8 cellular contexts compared by ENCODE assay signal in genomic region chr19:30029721-30030510, GRCh38.
A peak's percentile ranks its signal among the peaks of the same experiment; 100 is the strongest.
DNase-seq lines count a peak whose midpoint lies in the region; ATAC-seq and TF ChIP-seq lines count a peak whose summit lies in the region.

No MANE protein-coding gene starts in this region.

- 71 to 84% (median 79%) methylated on average over 4 of the region's 4 CpGs for WGBS in spleen, 5 donors
- WGBS in right lobe of liver (ENCODE audit: insufficient coverage, low coverage, low lambda C conversion rate, missing lambda C conversion rate): 73% methylated on average over 4 of the region's 4 CpGs

- H3K36me3 ChIP-seq in breast epithelium (no peaks in the 10 kb centered on the region), spleen (peaks cover 0 to 42% (median 0%) of the 10 kb centered on the region in 6 donors), right lobe of liver (no peaks in the 10 kb centered on the region)

- H3K4me3 Mint-ChIP-seq in MCF 10A (ENCODE audit: unreplicated experiment): no peak overlapping the region
- H3K4me3 Mint-ChIP-seq in activated T-helper 2 cell treated with anti-CD3 and anti-CD28 coated beads, Interferon-gamma antibody, Interleukin-2, Interleukin-4, amounts not matched to agents 10 μg/mL and 5 μg/mL and 100 μg/mL, durations not matched to agents 14 hours and 24 hours and 36 hours (ENCODE audit: low read depth): no peak overlapping the region

- H3K36me3 Mint-ChIP-seq in MCF 10A (ENCODE audit: insufficient read depth, unreplicated experiment): peaks cover 11% of the 10 kb centered on the region
- H3K36me3 Mint-ChIP-seq in activated T-helper 2 cell treated with anti-CD3 and anti-CD28 coated beads, Interferon-gamma antibody, Interleukin-2, Interleukin-4, amounts not matched to agents 10 μg/mL and 5 μg/mL and 100 μg/mL, durations not matched to agents 14 hours and 24 hours and 36 hours (ENCODE audit: low read depth): peaks cover 89% of the 10 kb centered on the region

- no peak for TF ChIP-seq CTCF in MCF 10A (IDR thresholded peaks at IDR 0.05; ENCODE audit: unreplicated experiment)
- TF ChIP-seq CTCF in breast epithelium (IDR thresholded peaks at IDR 0.05): no peak
- no peak for TF ChIP-seq CTCF in spleen (IDR thresholded peaks at IDR 0.05 in 8 of 11, conservative IDR thresholded peaks at IDR 0.05 in 3 of 11)
- no peak for TF ChIP-seq CTCF in right lobe of liver (IDR thresholded peaks at IDR 0.05)

- intact Hi-C loops in MCF 10A (cut with micrococcal nuclease) (no loop called here), breast epithelium (cut with DNase I; ENCODE audit: low total_unique reads) (no loop called here), spleen (cut with DNase I; ENCODE audit: low total_unique reads) (no loop called here), right lobe of liver (cut with DNase I) (no loop called here)
- intact Hi-C loops in activated T-helper 2 cell treated with anti-CD3 and anti-CD28 coated beads, Interferon-gamma antibody, Interleukin-2, Interleukin-4, amounts not matched to agents 10 μg/mL and 5 μg/mL and 100 μg/mL, durations not matched to agents 14 hours and 24 hours and 36 hours (cut with micrococcal nuclease): no loop called here

- H3K4me1 ChIP-seq in breast epithelium: no peaks in the 10 kb centered on the region
- peaks cover 0 to 9% (median 0%) of the 10 kb centered on the region in 6 donors for H3K4me1 ChIP-seq in spleen
- H3K4me1 ChIP-seq in right lobe of liver: peaks cover 0 to 10% (median 2%) of the 10 kb centered on the region in 4 donors

- no peak overlapping the region for H3K4me3 ChIP-seq in breast epithelium
- H3K4me3 ChIP-seq in spleen: no peak overlapping the region
- no peak overlapping the region for H3K4me3 ChIP-seq in right lobe of liver

- POLR2A ChIA-PET in MCF 10A (lab: Yijun Ruan, JAX): interaction anchor here (0.5 to 1.8 kb wide), 3 partner anchors 22 to 88 kb away, joined by 3 to 4 read pairs (median 3); partner anchors contain the start of gene URI1

- TF ChIP-seq POLR2A in breast epithelium (IDR thresholded peaks at IDR 0.05) (no peak), spleen (IDR thresholded peaks at IDR 0.05) (no peak), right lobe of liver (IDR thresholded peaks at IDR 0.05) (no peak)

- no TSS peak for BruUV-seq in MCF 10A (replicated peaks; lab: Mats Ljungman, UMichigan)

- peaks cover 19% of the 10 kb centered on the region for H3K4me1 Mint-ChIP-seq in MCF 10A (ENCODE audit: insufficient read depth, unreplicated experiment)
- peaks cover 25% of the 10 kb centered on the region for H3K4me1 Mint-ChIP-seq in activated T-helper 2 cell treated with anti-CD3 and anti-CD28 coated beads, Interferon-gamma antibody, Interleukin-2, Interleukin-4, amounts not matched to agents 10 μg/mL and 5 μg/mL and 100 μg/mL, durations not matched to agents 14 hours and 24 hours and 36 hours (ENCODE audit: low read depth)

- no peaks in the 10 kb centered on the region for H3K27me3 ChIP-seq in breast epithelium
- no peaks in the 10 kb centered on the region for H3K27me3 ChIP-seq in spleen (replicated peaks in 1 of 7)
- H3K27me3 ChIP-seq in right lobe of liver: no peaks in the 10 kb centered on the region

- H3K9me3 ChIP-seq in breast epithelium (no peaks in the 10 kb centered on the region), spleen (peaks cover 0 to 13% (median 10%) of the 10 kb centered on the region in 8 donors), right lobe of liver (no peaks in the 10 kb centered on the region)

- H3K27ac ChIP-seq in breast epithelium: no peak overlapping the region
- no peak overlapping the region for H3K27ac ChIP-seq in spleen
- H3K27ac ChIP-seq in right lobe of liver: no peak overlapping the region

- no peaks in the 10 kb centered on the region for H3K9me3 Mint-ChIP-seq in MCF 10A (ENCODE audit: unreplicated experiment)
- peaks cover 34% of the 10 kb centered on the region for H3K9me3 Mint-ChIP-seq in activated T-helper 2 cell treated with anti-CD3 and anti-CD28 coated beads, Interferon-gamma antibody, Interleukin-2, Interleukin-4, amounts not matched to agents 10 μg/mL and 5 μg/mL and 100 μg/mL, durations not matched to agents 14 hours and 24 hours and 36 hours

- H3K27ac Mint-ChIP-seq in MCF 10A (ENCODE audit: low read depth, unreplicated experiment): peak overlapping the region; percentile 43
- H3K27ac Mint-ChIP-seq in activated T-helper 2 cell treated with anti-CD3 and anti-CD28 coated beads, Interferon-gamma antibody, Interleukin-2, Interleukin-4, amounts not matched to agents 10 μg/mL and 5 μg/mL and 100 μg/mL, durations not matched to agents 14 hours and 24 hours and 36 hours: peak overlapping the region; percentile 51

- peak; percentile 45 for DNase-seq in MCF 10A (ENCODE audit: unreplicated experiment)
- DNase-seq in breast epithelium (ENCODE audit: low spot score in 2 of 2): no peak
- DNase-seq in activated T-helper 2 cell treated with anti-CD3 and anti-CD28 coated beads, Interferon-gamma antibody, Interleukin-2, Interleukin-4, amounts not matched to agents 10 μg/mL and 5 μg/mL and 100 μg/mL, durations not matched to agents 14 hours and 24 hours and 36 hours (ENCODE audit: low spot score): no peak
- DNase-seq in spleen: no peak
- DNase-seq in HCEC 1CT: no peak
- no peak for DNase-seq in right lobe of liver
- no peak for DNase-seq in NCI-H1436 (lab: John Stamatoyannopoulos, UW)

- no peaks in the 10 kb centered on the region for H3K27me3 Mint-ChIP-seq in MCF 10A (ENCODE audit: insufficient read depth, unreplicated experiment)
- H3K27me3 Mint-ChIP-seq in activated T-helper 2 cell treated with anti-CD3 and anti-CD28 coated beads, Interferon-gamma antibody, Interleukin-2, Interleukin-4, amounts not matched to agents 10 μg/mL and 5 μg/mL and 100 μg/mL, durations not matched to agents 14 hours and 24 hours and 36 hours (ENCODE audit: low read depth): no peaks in the 10 kb centered on the region

- CTCF ChIA-PET in MCF 10A (lab: Yijun Ruan, JAX): no interaction called here

- peak; percentile 73 for ATAC-seq in HG03108 (IDR thresholded peaks at IDR 0.05; ENCODE audit: unreplicated experiment)
- no peak for ATAC-seq in right lobe of liver
